In genomic region chr22:47846206-47846605, GRCh38 we compare ENCODE assay signal across 7 cellular contexts.
"Had no signal": no experiment of that assay in that cellular context is flagged by ENCODE, and none has a peak within 500 bp of the region (broad histone marks: within the 10 kb centered on the region; RNA-seq: fewer than 3 reads in every experiment).

No MANE protein-coding gene starts in this region.

- H3K9ac ChIP-seq: GM23248 had no signal

- H3K4me3 ChIP-seq: GM23248 had no signal

- ATAC-seq: HepG2 had no signal

- H3K27ac ChIP-seq: GM23248, HL-60 had no signal

- H2AFZ ChIP-seq: GM23248 had no signal

- DNase-seq: GM23248, GOT3, H9, HCEC 1CT, KBM-7 had no signal
